ENCODE assay signal across 1 cellular context in genomic region chr22:39526736-39527171, GRCh38.
TF ChIP-seq lines count a peak whose summit lies in the region.

No MANE protein-coding gene starts in this region.

TF ChIP-seq in SK-N-SH treated with all-trans-retinoic acid at 6 μM for 48 hours, 23 proteins besides CTCF, POLR2A, EP300 and RAD21 (continued from another document):
- TF ChIP-seq TSHZ2 (CRISPR knock-in tag; IDR thresholded peaks at IDR 0.05) (no peak), PATZ1 (CRISPR knock-in tag; IDR thresholded peaks at IDR 0.05; ENCODE audit: borderline replicate concordance) (no peak), SNAI2 (CRISPR knock-in tag; IDR thresholded peaks at IDR 0.05) (no peak)
